ENCODE assay signal across 12 cellular contexts in genomic region chr3:128155614-128156360, GRCh38.
"Had no signal": no experiment of that assay in that cellular context is flagged by ENCODE, and none has a peak within 500 bp of the region (broad histone marks: within the 10 kb centered on the region; RNA-seq: fewer than 3 reads in every experiment).

No MANE protein-coding gene starts in this region.

- H3K27me3 Mint-ChIP-seq: activated CD4-positive, alpha-beta T cell treated with anti-CD3 and anti-CD28 coated beads, Interleukin-2, amount 10 ng/mL, durations not matched to agents 24 days and 14 days; memory B cell had no signal

- DNase-seq: activated CD4-positive, alpha-beta T cell treated with anti-CD3 and anti-CD28 coated beads, Interleukin-2, amount 10 ng/mL, durations not matched to agents 24 days and 14 days; aorta; esophagus squamous epithelium; foreskin fibroblast; head of caudate nucleus; stimulated activated CD4-positive, alpha-beta T cell treated with anti-CD3 and anti-CD28 coated beads, Interleukin-4, amount 100 ng/mL, for 24 hours; tibial artery had no signal

- H3K4me3 Mint-ChIP-seq: memory B cell had no signal

- ATAC-seq: left lobe of liver, WTC11 had no signal

- H3K27me3 ChIP-seq: esophagus squamous epithelium, tibial artery had no signal

- FAIRE-seq: islet of Langerhans had no signal

- H3K27ac ChIP-seq: esophagus squamous epithelium, tibial artery had no signal

- H3K9me3 ChIP-seq: esophagus squamous epithelium, tibial artery had no signal

- H3K4me3 ChIP-seq: esophagus squamous epithelium, tibial artery had no signal

- H3K27ac Mint-ChIP-seq: activated CD4-positive, alpha-beta T cell treated with anti-CD3 and anti-CD28 coated beads, Interleukin-2, amount 10 ng/mL, durations not matched to agents 24 days and 14 days; memory B cell; T-helper 1 cell treated with Interleukin-12 subunit alpha and Interleukin-12 subunit beta and Interleukin-4 antibody, amounts not matched to agents 30 μg/mL and 1 μg/mL, for 36 hours; WTC11 had no signal
